ENCODE assay signal across 8 cellular contexts in the genomic region with DNA sequence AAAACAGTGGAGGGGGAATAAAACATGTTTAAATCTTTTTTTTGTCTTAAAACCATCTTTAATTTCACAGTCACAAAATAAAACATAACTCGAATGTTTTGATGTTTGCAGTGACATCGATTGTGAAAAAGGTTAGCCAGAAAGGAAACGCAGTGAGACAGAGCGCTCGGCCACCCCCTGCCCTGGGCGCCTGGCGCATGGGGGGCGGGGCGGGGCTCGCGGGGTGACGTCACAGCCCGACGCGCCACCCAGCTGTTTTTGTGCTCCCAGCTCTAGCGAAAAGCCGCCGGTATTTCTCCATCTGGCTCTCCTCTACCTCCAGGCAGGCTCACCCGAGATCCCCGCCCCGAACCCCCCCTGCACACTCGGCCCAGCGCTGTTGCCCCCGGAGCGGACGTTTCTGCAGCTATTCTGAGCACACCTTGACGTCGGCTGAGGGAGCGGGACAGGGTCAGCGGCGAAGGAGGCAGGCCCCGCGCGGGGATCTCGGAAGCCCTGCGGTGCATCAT. TPM values are rescaled to one million over a fixed set of nuclear protein-coding genes. Genes with fewer than 3 reads are reported as not detected.
DNase-seq lines count a peak whose midpoint lies in the region; ATAC-seq and TF ChIP-seq lines count a peak whose summit lies in the region.

TSS of gene GABARAPL1 (plus strand) at position 255 of the 509 bp plus-strand sequence. CDS start at position 508, 253 bp downstream.

- no peak within 1 kb of the TSS for H2AFZ ChIP-seq in OCI-LY1 (ENCODE audit: low read length)

- H3K27ac ChIP-seq in OCI-LY1 (ENCODE audit: low read depth, low read length, poor library complexity, severe bottlenecking) (peak within 1 kb of the TSS; percentile 94), muscle layer of colon (ENCODE audit: low read depth, low read length) (peak within 1 kb of the TSS; percentile 96)

- peaks cover 28% of the 10 kb centered on the region for H3K79me2 ChIP-seq in OCI-LY1 (ENCODE audit: insufficient read depth, low read length)

- peak; percentile 46 for DNase-seq in A172 (ENCODE audit: low spot score)
- DNase-seq in activated T-cell treated with anti-CD3 and anti-CD28 coated beads, Interleukin-2, amount 50 U/mL, for 48 hours: peak; percentile 82 to 85
- peak; percentile 52 to 62 for DNase-seq in stimulated activated CD8-positive, alpha-beta memory T cell treated with anti-CD3 and anti-CD28 coated beads, Interleukin-4, amount 100 ng/mL, for 4 hours (ENCODE audit: low read depth in 2 of 2, low spot score in 1 of 2)

- peak within 1 kb of the TSS; percentile 92 for H3K4me3 ChIP-seq in OCI-LY1 (ENCODE audit: low read depth, low read length, poor library complexity, severe bottlenecking)
- peak within 1 kb of the TSS; percentile 77 to 99 for H3K4me3 ChIP-seq in muscle layer of colon (ENCODE audit: low read depth in 1 of 2, low read length in 2 of 2)

- TF ChIP-seq CTCF in OCI-LY1 (IDR thresholded peaks at IDR 0.05; ENCODE audit: low read length): no peak

- no peaks in the 10 kb centered on the region for H4K20me1 ChIP-seq in OCI-LY1 (ENCODE audit: insufficient read depth, low read length)

- H3K9me2 ChIP-seq in OCI-LY1 (ENCODE audit: low read depth, low read length): no peaks in the 10 kb centered on the region

- H3F3A ChIP-seq in OCI-LY1 (ENCODE audit: insufficient read depth, low read length): no peaks in the 10 kb centered on the region

- H3K4me1 ChIP-seq in OCI-LY1 (ENCODE audit: insufficient read depth, low read length, severe bottlenecking): peaks cover 24% of the 10 kb centered on the region
- peaks cover 9% of the 10 kb centered on the region for H3K4me1 ChIP-seq in muscle layer of colon (ENCODE audit: insufficient read depth, low read length)

- peaks cover 15% of the 10 kb centered on the region for H3K36me3 ChIP-seq in OCI-LY1 (ENCODE audit: insufficient read depth, low read length)
- H3K36me3 ChIP-seq in muscle layer of colon (ENCODE audit: insufficient read depth, low read length): peaks cover 4% of the 10 kb centered on the region

- H3K9ac ChIP-seq in OCI-LY1 (ENCODE audit: low read length): peak within 1 kb of the TSS; percentile 94
- peak within 1 kb of the TSS; percentile 98 for H3K9ac ChIP-seq in muscle layer of colon (ENCODE audit: low read length)

- H3K9me3 ChIP-seq in OCI-LY1 (ENCODE audit: low read length) (no peaks in the 10 kb centered on the region), muscle layer of colon (ENCODE audit: low read length) (no peaks in the 10 kb centered on the region)

- ATAC-seq in GM18867 (IDR thresholded peaks at IDR 0.05; ENCODE audit: unreplicated experiment) (peak; percentile 66), HG03432 (IDR thresholded peaks at IDR 0.05; ENCODE audit: unreplicated experiment) (peak; percentile 65), esophagus mucosa (peak; percentile 82)

- H3K27me3 ChIP-seq in OCI-LY1 (ENCODE audit: insufficient read depth, low read length) (no peaks in the 10 kb centered on the region), muscle layer of colon (ENCODE audit: control insufficient read depth in 1 of 2, insufficient read depth in 2 of 2, low read length in 2 of 2) (no peaks in the 10 kb centered on the region)

- H3K4me2 ChIP-seq in OCI-LY1 (ENCODE audit: low read length): peak within 1 kb of the TSS; percentile 82

RNA-seq across cellular contexts. Expression of gene GABARAPL1, which starts in this region (rescaled TPM):
- total RNA-seq in A172 (2014; rRNA removed; shearing (Covaris generic)): 20.4 and 20.8 TPM in 2 replicates
- 8.1 TPM for total RNA-seq in esophagus mucosa

Comparison
In these comparisons a context has a peak if more than half of its experiments do, and no peak if none do; other contexts are left out.
1. Peak in every context shown above with its lines: DNase-seq, ATAC-seq, H3K4me3 ChIP-seq and H3K27ac ChIP-seq.